ENCODE assay signal across 8 cellular contexts in genomic region chr6:27478706-27479318, GRCh38. TPM values are rescaled to one million over a fixed set of nuclear protein-coding genes. Genes with fewer than 3 reads are reported as not detected.
DNase-seq lines count a peak whose midpoint lies in the region; ATAC-seq and TF ChIP-seq lines count a peak whose summit lies in the region.

No MANE protein-coding gene starts in this region.

- no peaks in the 10 kb centered on the region for H3K27me3 Mint-ChIP-seq in naive B cell
- no peaks in the 10 kb centered on the region for H3K27me3 Mint-ChIP-seq in stimulated activated memory B cell treated with anti-CD40 and anti-IgM and Interleukin-4, amounts not matched to agents 10 μg/mL and 1 μg/mL and 100 μg/mL, for 72 hours

- H3K27ac ChIP-seq in IMR-90 (ENCODE audit: insufficient read depth, low read length), result peak overlapping the region; percentile 85

- peak overlapping the region; percentile 73 for H3K56ac ChIP-seq in IMR-90 (ENCODE audit: extremely low read depth, insufficient read depth, low read length)

- peak overlapping the region; percentile 91 for H3K4me2 ChIP-seq in IMR-90 (ENCODE audit: low read depth, low read length)

- BruUV-seq in IMR-90 (replicated peaks; lab: Mats Ljungman, UMichigan), result no TSS peak

- POLR2A ChIA-PET in IMR-90 (lab: Charles Lee; ENCODE audit: unreplicated experiment), result interaction anchor here (0.6 kb wide), 1 partner anchor 331 kb away, joined by 3 read pairs; a partner anchor contains a TSS

- no peaks in the 10 kb centered on the region for H3K27me3 ChIP-seq in IMR-90 (ENCODE audit: control insufficient read depth, insufficient read depth, low read length)

- peak overlapping the region; percentile 36; the same call in 1 of the 3 replicates for H2BK15ac ChIP-seq in IMR-90 (ENCODE audit: low read depth, low read length)

- H4K20me1 ChIP-seq in IMR-90 (ENCODE audit: insufficient read depth, low read length), result no peaks in the 10 kb centered on the region

- no peak for TF ChIP-seq CTCF in IMR-90 (conservative IDR thresholded peaks at IDR 0.05; ENCODE audit: low read depth, low read length)

- peak overlapping the region; percentile 68 for H3K14ac ChIP-seq in IMR-90 (replicated peaks; ENCODE audit: low read depth, low read length)

- dilution Hi-C loops in IMR-90 (cut with HindIII; ENCODE audit: low sequenced_read_pairs, unreplicated experiment), result no loop called here

- no peak overlapping the region for H3K27ac Mint-ChIP-seq in naive B cell
- H3K27ac Mint-ChIP-seq in stimulated activated memory B cell treated with anti-CD40 and anti-IgM and Interleukin-4, amounts not matched to agents 10 μg/mL and 1 μg/mL and 100 μg/mL, for 72 hours, result no peak overlapping the region

- H3K9me3 Mint-ChIP-seq in naive B cell, result no peaks in the 10 kb centered on the region
- H3K9me3 Mint-ChIP-seq in stimulated activated memory B cell treated with anti-CD40 and anti-IgM and Interleukin-4, amounts not matched to agents 10 μg/mL and 1 μg/mL and 100 μg/mL, for 72 hours, result no peaks in the 10 kb centered on the region

- H3K9me3 ChIP-seq in IMR-90 (ENCODE audit: control insufficient read depth, insufficient read depth, low read length), result no peaks in the 10 kb centered on the region

- peak overlapping the region; percentile 41 for H4K91ac ChIP-seq in IMR-90 (ENCODE audit: insufficient read depth, low read depth, low read length)

- H3K9ac ChIP-seq in IMR-90 (ENCODE audit: low read depth, low read length), result peak overlapping the region; percentile 83

- peak; percentile 67 for ATAC-seq in GM21619 (IDR thresholded peaks at IDR 0.05; ENCODE audit: unreplicated experiment)
- ATAC-seq in IMR-90 (ENCODE audit: low read depth), result peak; percentile 83
- peak; percentile 53 to 54 for ATAC-seq in naive B cell (ENCODE audit: low read depth in 2 of 2)
- peak; percentile 84 for ATAC-seq in stimulated activated memory B cell treated with anti-CD40 and anti-IgM and Interleukin-4, amounts not matched to agents 10 μg/mL and 1 μg/mL and 100 μg/mL, for 72 hours

- no peaks in the 10 kb centered on the region for H3K9me1 ChIP-seq in IMR-90 (ENCODE audit: insufficient read depth, low read length)

- intact Hi-C loops in IMR-90 (cut with micrococcal nuclease), result loop anchor here (1.0 to 10.0 kb wide), 10 partner anchors 24 to 1466 kb away; partner anchors contain the start of gene ZNF391

- H2BK120ac ChIP-seq in IMR-90 (ENCODE audit: low read depth, low read length), result peak overlapping the region; percentile 73

- peak overlapping the region; percentile 82 for H2BK5ac ChIP-seq in IMR-90 (ENCODE audit: low read depth, low read length, poor library complexity, severe bottlenecking)

- in situ Hi-C loops in IMR-90 (cut with MboI; ENCODE audit: low sequenced_read_pairs), result loop anchor here (10.0 to 25.0 kb wide), 3 partner anchors 314 to 1142 kb away; a partner anchor contains a TSS

- CTCF ChIA-PET in IMR-90 (lab: Yijun Ruan, JAX), result interaction anchor here (0.6 to 0.9 kb wide), 2 partner anchors 16 to 21 kb away, joined by 3 to 5 read pairs; no protein-coding TSS in a partner anchor

- H3K18ac ChIP-seq in IMR-90 (ENCODE audit: low read depth, low read length), result peak overlapping the region; percentile 79

- H3K4me3 Mint-ChIP-seq in naive B cell, result no peak overlapping the region
- no peak overlapping the region for H3K4me3 Mint-ChIP-seq in stimulated activated memory B cell treated with anti-CD40 and anti-IgM and Interleukin-4, amounts not matched to agents 10 μg/mL and 1 μg/mL and 100 μg/mL, for 72 hours

- H3K36me3 Mint-ChIP-seq in naive B cell, result no peaks in the 10 kb centered on the region
- no peaks in the 10 kb centered on the region for H3K36me3 Mint-ChIP-seq in stimulated activated memory B cell treated with anti-CD40 and anti-IgM and Interleukin-4, amounts not matched to agents 10 μg/mL and 1 μg/mL and 100 μg/mL, for 72 hours

- peak overlapping the region; percentile 41 to 70 for H4K8ac ChIP-seq in IMR-90 (ENCODE audit: low read depth in 2 of 2, low read length in 2 of 2)

- peak overlapping the region; percentile 89 for H2AFZ ChIP-seq in IMR-90 (replicated peaks; ENCODE audit: low read length, poor library complexity)

- H2BK20ac ChIP-seq in IMR-90 (ENCODE audit: low read depth, low read length), result peak overlapping the region; percentile 24; the same call in 1 of the 2 replicates

- peaks cover 0 to 4% (median 4%) of the 10 kb centered on the region in 3 donors for H3K4me1 Mint-ChIP-seq in naive B cell
- peaks cover 5% of the 10 kb centered on the region for H3K4me1 Mint-ChIP-seq in stimulated activated memory B cell treated with anti-CD40 and anti-IgM and Interleukin-4, amounts not matched to agents 10 μg/mL and 1 μg/mL and 100 μg/mL, for 72 hours

- H2AK5ac ChIP-seq in IMR-90 (ENCODE audit: low read depth, low read length), result 0 out of 2 replicates have a peak overlapping the region, but pooled peaks have one; percentile 2

- 0% methylated on average over 2 of the region's 28 CpGs; no CpG with 5 or more reads in 1 of the 2 experiments for WGBS in IMR-90 (ENCODE audit: extremely low coverage in 2 of 2, insufficient read length in 1 of 2), 2 experiments

- peak overlapping the region; percentile 73 for H2AK9ac ChIP-seq in IMR-90 (replicated peaks; ENCODE audit: low read depth, low read length, poor library complexity)

- H3K4me3 ChIP-seq in IMR-90 (ENCODE audit: insufficient read depth, low read depth, low read length), result peak overlapping the region; percentile 54

- peak overlapping the region; percentile 77 for H3K23ac ChIP-seq in IMR-90 (ENCODE audit: low read depth, low read length)

- H3K79me1 ChIP-seq in IMR-90 (ENCODE audit: low read depth in 1 of 2, low read length in 2 of 2), result no peaks in the 10 kb centered on the region

- TF ChIP-seq POLR2A in IMR-90 (IDR thresholded peaks at IDR 0.05; ENCODE audit: low read depth, low read length), result no peak

- H4K5ac ChIP-seq in IMR-90 (ENCODE audit: low read depth, low read length), result peak overlapping the region; percentile 74

- peak overlapping the region; percentile 64 for H3K4ac ChIP-seq in IMR-90 (ENCODE audit: low read depth, low read length)

- no peaks in the 10 kb centered on the region for H3K36me3 ChIP-seq in IMR-90 (ENCODE audit: control insufficient read depth, insufficient read depth, low read length)

- peak; percentile 81 for DNase-seq in DMS 273 treated with DMSO at 0.1 percent for 48 hours (lab: John Stamatoyannopoulos, UW)
- DNase-seq in IMR-90, result peak; percentile 94
- peak; percentile 63 for DNase-seq in OCI-M2 (lab: John Stamatoyannopoulos, UW; ENCODE audit: unreplicated experiment)
- peak; percentile 93 to 95 for DNase-seq in activated T-cell treated with anti-CD3 and anti-CD28 coated beads, Interleukin-2, amount 50 U/mL, for 48 hours
- DNase-seq in fibroblast of gingiva (ENCODE audit: low read depth), result peak; percentile 95
- peak; percentile 86 for DNase-seq in naive B cell

- no peak for TF ChIP-seq RAD21 in IMR-90 (IDR thresholded peaks at IDR 0.05; ENCODE audit: low read length)

- H3K4me1 ChIP-seq in IMR-90 (ENCODE audit: control insufficient read depth, insufficient read depth, low read length), result no peaks in the 10 kb centered on the region

TF ChIP-seq in IMR-90, 13 proteins besides CTCF, POLR2A, EP300 and RAD21:
- no peak for TF ChIP-seq CHD1 (IDR thresholded peaks at IDR 0.05; ENCODE audit: low read depth, low read length)
- peak; percentile 86; the same call in 1 of the 2 replicates for TF ChIP-seq FOS (IDR thresholded peaks at IDR 0.05; ENCODE audit: low read depth, low read length)
- peak; percentile 36; the same call in 1 of the 2 replicates for TF ChIP-seq BHLHE40 (IDR thresholded peaks at IDR 0.05; ENCODE audit: low read depth, low read length)
- TF ChIP-seq SMC3 (IDR thresholded peaks at IDR 0.05; ENCODE audit: low read depth, low read length), result no peak
- no peak for TF ChIP-seq MXI1 (IDR thresholded peaks at IDR 0.05; ENCODE audit: borderline replicate concordance, low read depth, low read length)
- TF ChIP-seq NFE2L2 (IDR thresholded peaks at IDR 0.05; ENCODE audit: low read depth, low read length), result no peak
- TF ChIP-seq MAZ (IDR thresholded peaks at IDR 0.05; ENCODE audit: borderline replicate concordance, low read depth, low read length), result no peak; the same call in 1 of the 2 replicates
- TF ChIP-seq USF2 (IDR thresholded peaks at IDR 0.05; ENCODE audit: low read depth, low read length), result no peak
- no peak for TF ChIP-seq RFX5 (IDR thresholded peaks at IDR 0.05; ENCODE audit: low read depth, low read length)
- TF ChIP-seq ELK1 (IDR thresholded peaks at IDR 0.05; ENCODE audit: borderline replicate concordance, low read depth, low read length), result no peak
- no peak for TF ChIP-seq RCOR1 (IDR thresholded peaks at IDR 0.05; ENCODE audit: insufficient replicate concordance, low read length)
- no peak for TF ChIP-seq MAFK (IDR thresholded peaks at IDR 0.05; ENCODE audit: low read depth, low read length)
- no peak for TF ChIP-seq CEBPB (IDR thresholded peaks at IDR 0.05; ENCODE audit: low read depth, low read length)

RNA-seq across cellular contexts. Expression of gene ZNF184, which starts 5.9 kb away (rescaled TPM):
- total RNA-seq in IMR-90 (2012; rRNA removed), result 8.1 and 10.6 TPM in 2 replicates
- 2.0 and 2.8 TPM in 2 replicates for polyA plus RNA-seq in IMR-90 (2012; rRNA removed)
- 0.26 and 0.49 TPM in 2 replicates for polyA plus RNA-seq in IMR-90 (2012; cell fraction: cytosol; rRNA removed)
- polyA plus RNA-seq in IMR-90 (2012; cell fraction: nucleus; rRNA removed; ENCODE audit: low replicate concordance), result 0.17 and 3.2 TPM in 2 replicates
- 10 to 100 TPM in 4 of 6 donors, 1 to 10 TPM in 2; 2.8 to 12.3 (median 11.2) TPM for polyA plus RNA-seq in naive B cell (ENCODE audit: low read depth in 6 of 6)

Comparison
In these comparisons a context has a peak if more than half of its experiments do, and no peak if none do; other contexts are left out.
1. Peak in every context shown above with its lines: DNase-seq, ATAC-seq, H3K4me3 ChIP-seq and H3K27ac ChIP-seq.